ENCODE assay signal across 8 cellular contexts in genomic region chr2:46985512-46985911, GRCh38. TPM values are rescaled to one million over a fixed set of nuclear protein-coding genes. Genes with fewer than 3 reads are reported as not detected.
A peak's percentile ranks its signal among the peaks of the same experiment; 100 is the strongest.
DNase-seq lines count a peak whose midpoint lies in the region; ATAC-seq and TF ChIP-seq lines count a peak whose summit lies in the region.

No MANE protein-coding gene starts in this region.

- no peak overlapping the region for H3K4me3 Mint-ChIP-seq in GM23338

- H4K20me1 ChIP-seq in GM23338 (replicated peaks; ENCODE audit: insufficient read depth), result no peaks in the 10 kb centered on the region

- H3K4me1 ChIP-seq in lung (ENCODE audit: control insufficient read depth in 2 of 2, insufficient read depth in 2 of 2, low read length in 2 of 2) (peaks cover 4 to 37% of the 10 kb centered on the region in 2 donors), GM23338 (ENCODE audit: insufficient read depth) (peaks cover 8% of the 10 kb centered on the region)

- no peaks in the 10 kb centered on the region for H3K36me3 Mint-ChIP-seq in GM23338 (ENCODE audit: low read depth)

- WGBS in lung, 2 donors, result 46% methylated on average over 2 of the region's 2 CpGs

- H3K79me2 ChIP-seq in GM23338 (replicated peaks; ENCODE audit: insufficient read depth), result no peaks in the 10 kb centered on the region

- no peak overlapping the region for H2AFZ ChIP-seq in GM23338

- peaks cover 44% of the 10 kb centered on the region for H3K4me1 Mint-ChIP-seq in GM23338

- H3K27me3 ChIP-seq in lung (ENCODE audit: control insufficient read depth, insufficient read depth), result no peaks in the 10 kb centered on the region
- H3K27me3 ChIP-seq in GM23338 (ENCODE audit: insufficient read depth), result no peaks in the 10 kb centered on the region

- H3K4me2 ChIP-seq in GM23338, result no peak overlapping the region

- no peaks in the 10 kb centered on the region for H3F3A ChIP-seq in GM23338 (replicated peaks; ENCODE audit: low read depth)

- H3K9me3 Mint-ChIP-seq in GM23338, result no peaks in the 10 kb centered on the region

- peaks cover 10% of the 10 kb centered on the region for H3K27me3 Mint-ChIP-seq in GM23338 (ENCODE audit: insufficient read depth, low read depth, poor library complexity)

- H3K9me3 ChIP-seq in lung (ENCODE audit: control insufficient read depth in 2 of 2, insufficient read depth in 1 of 2, low read length in 1 of 2), result no peaks in the 10 kb centered on the region

- H3K36me3 ChIP-seq in lung (ENCODE audit: control insufficient read depth in 2 of 2, insufficient read depth in 2 of 2, low read length in 2 of 2), result peaks cover 0 to 10% of the 10 kb centered on the region in 2 donors
- no peaks in the 10 kb centered on the region for H3K36me3 ChIP-seq in GM23338 (ENCODE audit: insufficient read depth)

- DNase-seq in ELR (ENCODE audit: low read depth), result peak; percentile 67
- peak; percentile 74 for DNase-seq in activated CD8-positive, alpha-beta memory T cell treated with anti-CD3 and anti-CD28 coated beads, Interleukin-2, amount 50 U/mL, for 48 hours
- no peak for DNase-seq in lung (ENCODE audit: low spot score)
- no peak for DNase-seq in GM23338 (ENCODE audit: low spot score)
- DNase-seq in SW 1271 (lab: John Stamatoyannopoulos, UW), result no peak
- DNase-seq in NCI-H345 treated with DMSO at 0.1 percent for 48 hours (lab: John Stamatoyannopoulos, UW; ENCODE audit: unreplicated experiment), result no peak
- DNase-seq in GM19238 (ENCODE audit: insufficient read length, low spot score), result no peak

- H3K27ac Mint-ChIP-seq in GM23338, result no peak overlapping the region

- TF ChIP-seq CTCF in lung (IDR thresholded peaks at IDR 0.05; ENCODE audit: control extremely low read depth, extremely low read depth) (no peak), GM23338 (conservative IDR thresholded peaks at IDR 0.05; ENCODE audit: low read depth in 2 of 2) (no peak)

- H3K4me3 ChIP-seq in lung (no peak overlapping the region), GM23338 (no peak overlapping the region)

- peak; percentile 19 for ATAC-seq in HG03045 (IDR thresholded peaks at IDR 0.05; ENCODE audit: unreplicated experiment)
- no peak for ATAC-seq in lung (ENCODE audit: insufficient read depth, low FRiP score)
- no peak for ATAC-seq in GM23338

- H3K9me2 ChIP-seq in GM23338 (ENCODE audit: insufficient read depth), result no peaks in the 10 kb centered on the region

- H3K27ac ChIP-seq in lung (ENCODE audit: low read depth in 1 of 2, low read length in 1 of 2) (peak overlapping the region; percentile 7 to 85), GM23338 (ENCODE audit: low read depth) (no peak overlapping the region)

TF ChIP-seq in GM23338, 12 proteins besides CTCF, POLR2A, EP300 and RAD21 (continues in another document):
- TF ChIP-seq ETS1 (IDR thresholded peaks at IDR 0.05), result no peak
- TF ChIP-seq CREB1 (CRISPR knock-in tag; IDR thresholded peaks at IDR 0.05; ENCODE audit: low read depth), result no peak
- no peak for TF ChIP-seq REST (IDR thresholded peaks at IDR 0.05; ENCODE audit: unreplicated experiment)
- TF ChIP-seq ZNF462 (CRISPR knock-in tag; IDR thresholded peaks at IDR 0.05), result no peak
- TF ChIP-seq EZH2phosphoT487 (IDR thresholded peaks at IDR 0.05; ENCODE audit: unreplicated experiment), result no peak
- TF ChIP-seq ZNF331 (CRISPR knock-in tag; IDR thresholded peaks at IDR 0.05; ENCODE audit: low read depth), result no peak
- no peak for TF ChIP-seq POLR2AphosphoS5 (IDR thresholded peaks at IDR 0.05; ENCODE audit: low read depth)
- no peak for TF ChIP-seq NANOG (IDR thresholded peaks at IDR 0.05; ENCODE audit: borderline replicate concordance)

RNA-seq across cellular contexts. Expression of gene TTC7A, which starts 44.5 kb away (rescaled TPM):
- total RNA-seq in lung, result 10 to 100 TPM; 23.6 to 65.9 TPM
- polyA plus RNA-seq in lung (10 to 100 TPM; 30.0 to 30.1 TPM), GM23338 (2016; fragmentation: Nextera tagmentation; extraction: Ambion mirVana) (3.2 and 3.8 TPM in 2 replicates)
- 10.5 and 16.9 TPM in 2 replicates for total RNA-seq in GM23338 (2014; rRNA removed; shearing (Covaris generic))

Comparison
In these comparisons a context has a peak if more than half of its experiments do, and no peak if none do; other contexts are left out.
1. DNase-seq: peak in ELR (single experiment) and activated CD8-positive, alpha-beta memory T cell treated with anti-CD3 and anti-CD28 coated beads, Interleukin-2, amount 50 U/mL, for 48 hours (single experiment); none in lung (single experiment), GM23338 (single experiment), SW 1271 (0 of 2), NCI-H345 treated with DMSO at 0.1 percent for 48 hours (single experiment) and GM19238 (single experiment).